1 cellular context compared by ENCODE assay signal in genomic region chr2:131092409-131093065, GRCh38.
A peak's percentile ranks its signal among the peaks of the same experiment; 100 is the strongest.
TF ChIP-seq lines count a peak whose summit lies in the region.

No MANE protein-coding gene starts in this region.

TF ChIP-seq in HepG2, 621 proteins besides CTCF, POLR2A, EP300 and RAD21 (continued from another document):
- TF ChIP-seq, protein P1, sequence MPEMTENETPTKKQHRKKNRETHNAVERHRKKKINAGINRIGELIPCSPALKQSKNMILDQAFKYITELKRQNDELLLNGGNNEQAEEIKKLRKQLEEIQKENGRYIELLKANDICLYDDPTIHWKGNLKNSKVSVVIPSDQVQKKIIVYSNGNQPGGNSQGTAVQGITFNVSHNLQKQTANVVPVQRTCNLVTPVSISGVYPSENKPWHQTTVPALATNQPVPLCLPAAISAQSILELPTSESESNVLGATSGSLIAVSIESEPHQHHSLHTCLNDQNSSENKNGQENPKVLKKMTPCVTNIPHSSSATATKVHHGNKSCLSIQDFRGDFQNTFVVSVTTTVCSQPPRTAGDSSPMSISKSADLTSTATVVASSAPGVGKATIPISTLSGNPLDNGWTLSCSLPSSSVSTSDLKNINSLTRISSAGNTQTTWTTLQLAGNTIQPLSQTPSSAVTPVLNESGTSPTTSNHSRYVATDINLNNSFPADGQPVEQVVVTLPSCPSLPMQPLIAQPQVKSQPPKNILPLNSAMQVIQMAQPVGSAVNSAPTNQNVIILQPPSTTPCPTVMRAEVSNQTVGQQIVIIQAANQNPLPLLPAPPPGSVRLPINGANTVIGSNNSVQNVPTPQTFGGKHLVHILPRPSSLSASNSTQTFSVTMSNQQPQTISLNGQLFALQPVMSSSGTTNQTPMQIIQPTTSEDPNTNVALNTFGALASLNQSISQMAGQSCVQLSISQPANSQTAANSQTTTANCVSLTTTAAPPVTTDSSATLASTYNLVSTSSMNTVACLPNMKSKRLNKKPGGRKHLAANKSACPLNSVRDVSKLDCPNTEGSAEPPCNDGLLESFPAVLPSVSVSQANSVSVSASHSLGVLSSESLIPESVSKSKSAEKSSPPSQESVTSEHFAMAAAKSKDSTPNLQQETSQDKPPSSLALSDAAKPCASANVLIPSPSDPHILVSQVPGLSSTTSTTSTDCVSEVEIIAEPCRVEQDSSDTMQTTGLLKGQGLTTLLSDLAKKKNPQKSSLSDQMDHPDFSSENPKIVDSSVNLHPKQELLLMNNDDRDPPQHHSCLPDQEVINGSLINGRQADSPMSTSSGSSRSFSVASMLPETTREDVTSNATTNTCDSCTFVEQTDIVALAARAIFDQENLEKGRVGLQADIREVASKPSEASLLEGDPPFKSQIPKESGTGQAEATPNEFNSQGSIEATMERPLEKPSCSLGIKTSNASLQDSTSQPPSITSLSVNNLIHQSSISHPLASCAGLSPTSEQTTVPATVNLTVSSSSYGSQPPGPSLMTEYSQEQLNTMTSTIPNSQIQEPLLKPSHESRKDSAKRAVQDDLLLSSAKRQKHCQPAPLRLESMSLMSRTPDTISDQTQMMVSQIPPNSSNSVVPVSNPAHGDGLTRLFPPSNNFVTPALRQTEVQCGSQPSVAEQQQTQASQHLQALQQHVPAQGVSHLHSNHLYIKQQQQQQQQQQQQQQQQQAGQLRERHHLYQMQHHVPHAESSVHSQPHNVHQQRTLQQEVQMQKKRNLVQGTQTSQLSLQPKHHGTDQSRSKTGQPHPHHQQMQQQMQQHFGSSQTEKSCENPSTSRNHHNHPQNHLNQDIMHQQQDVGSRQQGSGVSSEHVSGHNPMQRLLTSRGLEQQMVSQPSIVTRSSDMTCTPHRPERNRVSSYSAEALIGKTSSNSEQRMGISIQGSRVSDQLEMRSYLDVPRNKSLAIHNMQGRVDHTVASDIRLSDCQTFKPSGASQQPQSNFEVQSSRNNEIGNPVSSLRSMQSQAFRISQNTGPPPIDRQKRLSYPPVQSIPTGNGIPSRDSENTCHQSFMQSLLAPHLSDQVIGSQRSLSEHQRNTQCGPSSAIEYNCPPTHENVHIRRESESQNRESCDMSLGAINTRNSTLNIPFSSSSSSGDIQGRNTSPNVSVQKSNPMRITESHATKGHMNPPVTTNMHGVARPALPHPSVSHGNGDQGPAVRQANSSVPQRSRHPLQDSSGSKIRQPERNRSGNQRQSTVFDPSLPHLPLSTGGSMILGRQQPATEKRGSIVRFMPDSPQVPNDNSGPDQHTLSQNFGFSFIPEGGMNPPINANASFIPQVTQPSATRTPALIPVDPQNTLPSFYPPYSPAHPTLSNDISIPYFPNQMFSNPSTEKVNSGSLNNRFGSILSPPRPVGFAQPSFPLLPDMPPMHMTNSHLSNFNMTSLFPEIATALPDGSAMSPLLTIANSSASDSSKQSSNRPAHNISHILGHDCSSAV (CRISPR knock-in tag; IDR thresholded peaks at IDR 0.05; ENCODE audit: borderline replicate concordance) = peak; percentile 35; the same call in 1 of the 2 replicates
- TF ChIP-seq ZBTB1 (CRISPR knock-in tag; IDR thresholded peaks at IDR 0.05; ENCODE audit: borderline replicate concordance) (0 out of 2 replicates have a peak, but pooled peaks have one; percentile 27), MED1 (CRISPR knock-in tag; IDR thresholded peaks at IDR 0.05) (peak; percentile 66; the same call in 1 of the 2 replicates), ZNF556 (CRISPR knock-in tag; IDR thresholded peaks at IDR 0.05; ENCODE audit: borderline replicate concordance) (peak; percentile 71; the same call in 1 of the 2 replicates), ZNF317 (CRISPR knock-in tag; IDR thresholded peaks at IDR 0.05) (0 out of 2 replicates have a peak, but pooled peaks have one; percentile 20), SMAD1 (CRISPR knock-in tag; IDR thresholded peaks at IDR 0.05; ENCODE audit: borderline replicate concordance, low read depth) (peak; percentile 50; the same call in 1 of the 2 replicates), TFDP1 (CRISPR knock-in tag; IDR thresholded peaks at IDR 0.05; ENCODE audit: borderline replicate concordance) (peak; percentile 54; the same call in 1 of the 2 replicates), ISX (CRISPR knock-in tag; conservative IDR thresholded peaks at IDR 0.05) (no peak; the same call in 1 of the 2 replicates), SAP130 (CRISPR knock-in tag; IDR thresholded peaks at IDR 0.05; ENCODE audit: low read depth) (peak; percentile 78), MAF1 (CRISPR knock-in tag; IDR thresholded peaks at IDR 0.05; ENCODE audit: borderline replicate concordance) (peak; percentile 40; the same call in 1 of the 2 replicates), YY1 (IDR thresholded peaks at IDR 0.05; ENCODE audit: insufficient read depth, insufficient replicate concordance, low read depth, low read length) (peak; percentile 51), HNRNPUL1 (IDR thresholded peaks at IDR 0.05; ENCODE audit: low read depth, low read length) (0 out of 2 replicates have a peak, but pooled peaks have one; percentile 29), ZSCAN29 (CRISPR knock-in tag; conservative IDR thresholded peaks at IDR 0.05) (0 out of 2 replicates have a peak, but pooled peaks have one; percentile 9), POGK (CRISPR knock-in tag; conservative IDR thresholded peaks at IDR 0.05) (peak; percentile 47; the same call in 1 of the 2 replicates), KDM5A (IDR thresholded peaks at IDR 0.05; ENCODE audit: borderline replicate concordance, low read length) (peak; percentile 15; the same call in 1 of the 2 replicates), NFKB2 (CRISPR knock-in tag; IDR thresholded peaks at IDR 0.05; ENCODE audit: borderline replicate concordance) (0 out of 2 replicates have a peak, but pooled peaks have one; percentile 9), SP1 (IDR thresholded peaks at IDR 0.05) (no peak), SP1 (CRISPR knock-in tag; IDR thresholded peaks at IDR 0.05) (peak; percentile 25; the same call in 1 of the 2 replicates), HNF4A (CRISPR knock-in tag; IDR thresholded peaks at IDR 0.05) (0 out of 2 replicates have a peak, but pooled peaks have one; percentile 25)
- TF ChIP-seq, protein P2, sequence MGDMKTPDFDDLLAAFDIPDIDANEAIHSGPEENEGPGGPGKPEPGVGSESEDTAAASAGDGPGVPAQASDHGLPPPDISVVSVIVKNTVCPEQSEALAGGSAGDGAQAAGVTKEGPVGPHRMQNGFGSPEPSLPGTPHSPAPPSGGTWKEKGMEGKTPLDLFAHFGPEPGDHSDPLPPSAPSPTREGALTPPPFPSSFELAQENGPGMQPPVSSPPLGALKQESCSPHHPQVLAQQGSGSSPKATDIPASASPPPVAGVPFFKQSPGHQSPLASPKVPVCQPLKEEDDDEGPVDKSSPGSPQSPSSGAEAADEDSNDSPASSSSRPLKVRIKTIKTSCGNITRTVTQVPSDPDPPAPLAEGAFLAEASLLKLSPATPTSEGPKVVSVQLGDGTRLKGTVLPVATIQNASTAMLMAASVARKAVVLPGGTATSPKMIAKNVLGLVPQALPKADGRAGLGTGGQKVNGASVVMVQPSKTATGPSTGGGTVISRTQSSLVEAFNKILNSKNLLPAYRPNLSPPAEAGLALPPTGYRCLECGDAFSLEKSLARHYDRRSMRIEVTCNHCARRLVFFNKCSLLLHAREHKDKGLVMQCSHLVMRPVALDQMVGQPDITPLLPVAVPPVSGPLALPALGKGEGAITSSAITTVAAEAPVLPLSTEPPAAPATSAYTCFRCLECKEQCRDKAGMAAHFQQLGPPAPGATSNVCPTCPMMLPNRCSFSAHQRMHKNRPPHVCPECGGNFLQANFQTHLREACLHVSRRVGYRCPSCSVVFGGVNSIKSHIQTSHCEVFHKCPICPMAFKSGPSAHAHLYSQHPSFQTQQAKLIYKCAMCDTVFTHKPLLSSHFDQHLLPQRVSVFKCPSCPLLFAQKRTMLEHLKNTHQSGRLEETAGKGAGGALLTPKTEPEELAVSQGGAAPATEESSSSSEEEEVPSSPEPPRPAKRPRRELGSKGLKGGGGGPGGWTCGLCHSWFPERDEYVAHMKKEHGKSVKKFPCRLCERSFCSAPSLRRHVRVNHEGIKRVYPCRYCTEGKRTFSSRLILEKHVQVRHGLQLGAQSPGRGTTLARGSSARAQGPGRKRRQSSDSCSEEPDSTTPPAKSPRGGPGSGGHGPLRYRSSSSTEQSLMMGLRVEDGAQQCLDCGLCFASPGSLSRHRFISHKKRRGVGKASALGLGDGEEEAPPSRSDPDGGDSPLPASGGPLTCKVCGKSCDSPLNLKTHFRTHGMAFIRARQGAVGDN (CRISPR knock-in tag; IDR thresholded peaks at IDR 0.05) = peak; percentile 85
- TF ChIP-seq, protein P3, sequence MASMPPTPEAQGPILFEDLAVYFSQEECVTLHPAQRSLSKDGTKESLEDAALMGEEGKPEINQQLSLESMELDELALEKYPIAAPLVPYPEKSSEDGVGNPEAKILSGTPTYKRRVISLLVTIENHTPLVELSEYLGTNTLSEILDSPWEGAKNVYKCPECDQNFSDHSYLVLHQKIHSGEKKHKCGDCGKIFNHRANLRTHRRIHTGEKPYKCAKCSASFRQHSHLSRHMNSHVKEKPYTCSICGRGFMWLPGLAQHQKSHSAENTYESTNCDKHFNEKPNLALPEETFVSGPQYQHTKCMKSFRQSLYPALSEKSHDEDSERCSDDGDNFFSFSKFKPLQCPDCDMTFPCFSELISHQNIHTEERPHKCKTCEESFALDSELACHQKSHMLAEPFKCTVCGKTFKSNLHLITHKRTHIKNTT (CRISPR knock-in tag; IDR thresholded peaks at IDR 0.05) = no peak
- TF ChIP-seq, protein P4, sequence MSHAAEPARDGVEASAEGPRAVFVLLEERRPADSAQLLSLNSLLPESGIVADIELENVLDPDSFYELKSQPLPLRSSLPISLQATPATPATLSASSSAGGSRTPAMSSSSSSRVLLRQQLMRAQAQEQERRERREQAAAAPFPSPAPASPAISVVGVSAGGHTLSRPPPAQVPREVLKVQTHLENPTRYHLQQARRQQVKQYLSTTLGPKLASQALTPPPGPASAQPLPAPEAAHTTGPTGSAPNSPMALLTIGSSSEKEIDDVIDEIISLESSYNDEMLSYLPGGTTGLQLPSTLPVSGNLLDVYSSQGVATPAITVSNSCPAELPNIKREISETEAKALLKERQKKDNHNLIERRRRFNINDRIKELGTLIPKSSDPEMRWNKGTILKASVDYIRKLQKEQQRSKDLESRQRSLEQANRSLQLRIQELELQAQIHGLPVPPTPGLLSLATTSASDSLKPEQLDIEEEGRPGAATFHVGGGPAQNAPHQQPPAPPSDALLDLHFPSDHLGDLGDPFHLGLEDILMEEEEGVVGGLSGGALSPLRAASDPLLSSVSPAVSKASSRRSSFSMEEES (CRISPR knock-in tag; IDR thresholded peaks at IDR 0.05) = 0 out of 2 replicates have a peak, but pooled peaks have one; percentile 13
- TF ChIP-seq, protein P5, sequence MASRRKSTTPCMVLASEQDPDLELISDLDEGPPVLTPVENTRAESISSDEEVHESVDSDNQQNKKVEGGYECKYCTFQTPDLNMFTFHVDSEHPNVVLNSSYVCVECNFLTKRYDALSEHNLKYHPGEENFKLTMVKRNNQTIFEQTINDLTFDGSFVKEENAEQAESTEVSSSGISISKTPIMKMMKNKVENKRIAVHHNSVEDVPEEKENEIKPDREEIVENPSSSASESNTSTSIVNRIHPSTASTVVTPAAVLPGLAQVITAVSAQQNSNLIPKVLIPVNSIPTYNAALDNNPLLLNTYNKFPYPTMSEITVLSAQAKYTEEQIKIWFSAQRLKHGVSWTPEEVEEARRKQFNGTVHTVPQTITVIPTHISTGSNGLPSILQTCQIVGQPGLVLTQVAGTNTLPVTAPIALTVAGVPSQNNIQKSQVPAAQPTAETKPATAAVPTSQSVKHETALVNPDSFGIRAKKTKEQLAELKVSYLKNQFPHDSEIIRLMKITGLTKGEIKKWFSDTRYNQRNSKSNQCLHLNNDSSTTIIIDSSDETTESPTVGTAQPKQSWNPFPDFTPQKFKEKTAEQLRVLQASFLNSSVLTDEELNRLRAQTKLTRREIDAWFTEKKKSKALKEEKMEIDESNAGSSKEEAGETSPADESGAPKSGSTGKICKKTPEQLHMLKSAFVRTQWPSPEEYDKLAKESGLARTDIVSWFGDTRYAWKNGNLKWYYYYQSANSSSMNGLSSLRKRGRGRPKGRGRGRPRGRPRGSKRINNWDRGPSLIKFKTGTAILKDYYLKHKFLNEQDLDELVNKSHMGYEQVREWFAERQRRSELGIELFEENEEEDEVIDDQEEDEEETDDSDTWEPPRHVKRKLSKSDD (CRISPR knock-in tag; IDR thresholded peaks at IDR 0.05; ENCODE audit: low read depth) = 0 out of 2 replicates have a peak, but pooled peaks have one; percentile 14
- TF ChIP-seq, protein P6, sequence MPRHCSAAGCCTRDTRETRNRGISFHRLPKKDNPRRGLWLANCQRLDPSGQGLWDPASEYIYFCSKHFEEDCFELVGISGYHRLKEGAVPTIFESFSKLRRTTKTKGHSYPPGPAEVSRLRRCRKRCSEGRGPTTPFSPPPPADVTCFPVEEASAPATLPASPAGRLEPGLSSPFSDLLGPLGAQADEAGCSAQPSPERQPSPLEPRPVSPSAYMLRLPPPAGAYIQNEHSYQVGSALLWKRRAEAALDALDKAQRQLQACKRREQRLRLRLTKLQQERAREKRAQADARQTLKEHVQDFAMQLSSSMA (CRISPR knock-in tag; IDR thresholded peaks at IDR 0.05) = no peak
